In the genomic region with DNA sequence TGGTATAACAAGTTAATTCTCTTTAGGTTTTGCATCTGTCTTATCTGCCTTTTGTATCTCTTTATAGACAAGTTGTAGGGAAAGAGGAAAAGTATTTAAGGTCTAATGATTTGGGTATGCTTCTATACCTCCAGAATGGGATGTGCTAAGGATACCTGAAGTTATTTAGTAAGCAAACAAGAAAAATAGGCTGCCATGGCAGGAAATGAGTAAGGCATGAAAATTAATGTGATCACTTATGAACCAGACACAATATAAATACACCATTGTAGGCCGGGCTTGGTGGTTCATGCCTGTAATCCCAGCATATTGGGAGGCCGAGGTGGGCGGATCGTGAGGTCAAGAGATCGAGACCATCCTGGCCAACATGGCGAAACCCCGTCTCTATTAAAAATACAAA, we compare ENCODE assay signal across 32 cellular contexts.
"Had no signal": no experiment of that assay in that cellular context is flagged by ENCODE, and none has a peak within 500 bp of the region (broad histone marks: within the 10 kb centered on the region; RNA-seq: fewer than 3 reads in every experiment).

No MANE protein-coding gene starts in this region.

- H3K4me3 ChIP-seq: esophagus muscularis mucosa, gastrocnemius medialis, heart left ventricle had no signal

- FAIRE-seq: astrocyte had no signal

- H3K4me1 ChIP-seq: foreskin keratinocyte, gastrocnemius medialis, heart left ventricle had no signal

- H3K9me3 ChIP-seq: esophagus muscularis mucosa, gastrocnemius medialis, heart left ventricle had no signal

- ATAC-seq: activated CD4-positive, CD25-positive, alpha-beta regulatory T cell treated with anti-CD3 and anti-CD28 coated beads, Interleukin-2, amount 50 U/mL, for 24 hours; activated CD8-positive, alpha-beta T cell treated with anti-CD3 and anti-CD28 coated beads for 36 hours; activated T-cell treated with anti-CD3 and anti-CD28 coated beads, Interleukin-2, amount 50 U/mL, for 4 hours; activated T-helper 17 cell treated with anti-CD3 and anti-CD28 coated beads, Interleukin-2, amount 50 U/mL, for 72 hours; effector memory CD8-positive, alpha-beta T cell; foreskin keratinocyte; gastrocnemius medialis; heart left ventricle; T-helper 17 cell had no signal

- H3K36me3 ChIP-seq: WERI-Rb-1 had no signal

- H3K27ac ChIP-seq: brain microvascular endothelial cell, esophagus muscularis mucosa, foreskin keratinocyte, gastrocnemius medialis, heart left ventricle, WERI-Rb-1 had no signal

- DNase-seq: activated B cell treated with CpG ODN at 0.5 μM for 24 hours; activated CD4-positive, alpha-beta T cell treated with anti-CD3 and anti-CD28 coated beads for 48 hours; activated CD4-positive, alpha-beta T cell treated with anti-CD3 and anti-CD28 coated beads, Interleukin-2, amount 50 U/mL, for 1 hour; activated CD4-positive, alpha-beta T cell treated with anti-CD3 and anti-CD28 coated beads, Interleukin-2, amount 50 U/mL, for 48 hours; activated CD8-positive, alpha-beta memory T cell treated with anti-CD3 and anti-CD28 coated beads for 24 hours; activated CD8-positive, alpha-beta T cell treated with anti-CD3 and anti-CD28 coated beads for 36 hours; activated effector memory CD4-positive, alpha-beta T cell treated with Interleukin-2 at 50 U/mL for 16 hours; activated gamma-delta T cell treated with Interleukin-2 at 50 U/mL for 16 hours; activated naive CD4-positive, alpha-beta T cell treated with anti-CD3 and anti-CD28 coated beads, Interleukin-2, amount 50 U/mL, for 16 hours; activated naive CD4-positive, alpha-beta T cell treated with Interleukin-2 at 50 U/mL for 16 hours; activated T-cell treated with anti-CD3 and anti-CD28 coated beads, Interleukin-2, amount 50 U/mL, for 4 hours; amniotic stem cell; anterior cingulate cortex; brain microvascular endothelial cell; caudate nucleus; cortex of kidney; dermis blood vessel endothelial cell; effector CD4-positive, alpha-beta T cell; effector memory CD8-positive, alpha-beta T cell; erythroblast; foreskin keratinocyte; gastrocnemius medialis; glutamatergic neuron; heart left ventricle; T-helper 1 cell; T-helper 17 cell; T1000; WERI-Rb-1 had no signal

- H3K27me3 ChIP-seq: brain microvascular endothelial cell, esophagus muscularis mucosa, foreskin keratinocyte, gastrocnemius medialis, heart left ventricle had no signal
